Comparison of ENCODE assay signal across 14 cellular contexts in the genomic region with DNA sequence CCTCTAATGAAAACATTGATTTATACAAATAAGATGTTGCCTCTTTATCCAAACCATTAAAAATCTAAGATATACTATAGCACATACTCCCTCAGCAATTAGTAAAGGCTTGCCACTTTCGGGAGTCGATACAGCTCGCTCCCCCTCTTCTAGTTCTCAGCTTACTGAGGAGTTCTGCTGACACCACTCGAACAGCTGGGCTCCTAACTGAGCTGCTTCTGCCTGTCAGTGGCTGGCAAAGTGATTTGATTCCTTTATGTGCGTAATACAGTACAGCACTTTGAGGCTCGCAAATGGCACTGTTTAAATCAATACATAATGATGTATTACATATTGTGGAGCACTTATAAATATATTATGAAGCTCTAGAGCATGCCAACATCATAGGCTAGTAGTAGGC.
"Had no signal": no experiment of that assay in that cellular context is flagged by ENCODE, and none has a peak within 500 bp of the region (broad histone marks: within the 10 kb centered on the region; RNA-seq: fewer than 3 reads in every experiment).

No MANE protein-coding gene starts in this region.

- DNase-seq: activated CD4-positive, alpha-beta T cell treated with anti-CD3 and anti-CD28 coated beads, Interleukin-2, amount 50 U/mL, for 1 hour; activated CD8-positive, alpha-beta memory T cell treated with anti-CD3 and anti-CD28 coated beads for 24 hours; activated naive CD8-positive, alpha-beta T cell treated with anti-CD3 and anti-CD28 coated beads, Interleukin-2, amount 10 ng/mL, durations not matched to agents 7 days and 5 days; brain microvascular endothelial cell; effector CD8-positive, alpha-beta T cell; foreskin keratinocyte; kidney glomerular epithelial cell; sigmoid colon; stimulated activated CD4-positive, alpha-beta T cell treated with anti-CD3 and anti-CD28 coated beads, Interleukin-1b, Interleukin-23, amount 100 ng/mL, for 48 hours; stimulated activated naive CD8-positive, alpha-beta T cell treated with anti-CD3 and anti-CD28 coated beads, Interleukin-15, amount 100 ng/mL, for 72 hours; T-helper 9 cell; testis; upper lobe of left lung had no signal

- ATAC-seq: activated CD4-positive, CD25-positive, alpha-beta regulatory T cell treated with anti-CD3 and anti-CD28 coated beads, Interleukin-2, amount 50 U/mL, for 24 hours; foreskin keratinocyte; stimulated activated naive CD8-positive, alpha-beta T cell treated with anti-CD3 and anti-CD28 coated beads, Interleukin-15, amount 100 ng/mL, for 72 hours had no signal
